Comparison of ENCODE assay signal across 8 cellular contexts in genomic region chr22:21712751-21713427, GRCh38. TPM values are rescaled to one million over a fixed set of nuclear protein-coding genes. Genes with fewer than 3 reads are reported as not detected.
A peak's percentile ranks its signal among the peaks of the same experiment; 100 is the strongest.
DNase-seq lines count a peak whose midpoint lies in the region; ATAC-seq and TF ChIP-seq lines count a peak whose summit lies in the region.

No MANE protein-coding gene starts in this region.

- H3K4me1 Mint-ChIP-seq in CD4-positive, alpha-beta memory T cell, result peaks cover 3 to 13% (median 9%) of the 10 kb centered on the region in 4 donors

- WGBS in ovary, 3 donors, result 2 to 10% (median 2%) methylated on average over 14 of the region's 14 CpGs
- WGBS in transverse colon (ENCODE audit: low coverage in 1 of 2), 2 donors, result 20 to 21% methylated on average over 12 to 14 of the region's 14 CpGs

- POLR2A ChIA-PET in CD4-positive, alpha-beta memory T cell (lab: Charles Lee; ENCODE audit: partially characterized antibody), result interaction anchor here (1.0 kb wide), 1 partner anchor 225 kb away, joined by 3 read pairs; no protein-coding TSS in a partner anchor

- H3K4me3 ChIP-seq in CD4-positive, alpha-beta memory T cell (ENCODE audit: low read length in 2 of 2), result no peak overlapping the region
- H3K4me3 ChIP-seq in HL-60 (replicated peaks; ENCODE audit: insufficient read depth, low read length), result no peak overlapping the region
- no peak overlapping the region for H3K4me3 ChIP-seq in ovary
- no peak overlapping the region for H3K4me3 ChIP-seq in transverse colon

- H3K4me1 ChIP-seq in CD4-positive, alpha-beta memory T cell (ENCODE audit: insufficient read depth, low read length), result no peaks in the 10 kb centered on the region
- H3K4me1 ChIP-seq in ovary (ENCODE audit: insufficient read depth), result peaks cover 3% of the 10 kb centered on the region
- H3K4me1 ChIP-seq in transverse colon, result peaks cover 0 to 11% (median 0%) of the 10 kb centered on the region in 4 donors

- H3K27me3 Mint-ChIP-seq in CD4-positive, alpha-beta memory T cell, result no peaks in the 10 kb centered on the region

- ATAC-seq in HG02973 (IDR thresholded peaks at IDR 0.05; ENCODE audit: unreplicated experiment), result no peak

- H3K9me3 ChIP-seq in CD4-positive, alpha-beta memory T cell (ENCODE audit: control insufficient read depth in 1 of 2, low read length in 2 of 2), result no peaks in the 10 kb centered on the region
- H3K9me3 ChIP-seq in ovary, result no peaks in the 10 kb centered on the region
- no peaks in the 10 kb centered on the region for H3K9me3 ChIP-seq in transverse colon

- H3K36me3 Mint-ChIP-seq in CD4-positive, alpha-beta memory T cell, result peaks cover 0 to 2% of the 10 kb centered on the region in 2 donors

- H3K27ac ChIP-seq in CD4-positive, alpha-beta memory T cell (ENCODE audit: low read depth, low read length), result no peak overlapping the region
- no peak overlapping the region for H3K27ac ChIP-seq in HL-60 (replicated peaks)
- no peak overlapping the region for H3K27ac ChIP-seq in ovary
- no peak overlapping the region for H3K27ac ChIP-seq in transverse colon

- CTCF ChIA-PET in CD4-positive, alpha-beta memory T cell (lab: Charles Lee; ENCODE audit: partially characterized antibody), result interaction anchor here (0.8 to 1.1 kb wide), 2 partner anchors 78 to 240 kb away, joined by 3 read pairs; no protein-coding TSS in a partner anchor

- H3K9me3 Mint-ChIP-seq in CD4-positive, alpha-beta memory T cell, result peaks cover 0 to 2% (median 0%) of the 10 kb centered on the region in 8 donors

- H3K27me3 ChIP-seq in CD4-positive, alpha-beta memory T cell (ENCODE audit: insufficient read depth, low read length), result no peaks in the 10 kb centered on the region
- H3K27me3 ChIP-seq in HL-60 (ENCODE audit: insufficient read depth, poor library complexity, severe bottlenecking) (no peaks in the 10 kb centered on the region), ovary (no peaks in the 10 kb centered on the region), transverse colon (no peaks in the 10 kb centered on the region)

- TF ChIP-seq EP300 in ovary (IDR thresholded peaks at IDR 0.05) (no peak), transverse colon (IDR thresholded peaks at IDR 0.05; ENCODE audit: low read depth) (no peak)

- in situ Hi-C loops in transverse colon (cut with MboI; ENCODE audit: low pct_ligation_motif_present in 1 of 4, low pct_unique_long_range_greater_than_20kb in 1 of 4, low sequenced_read_pairs in 3 of 4), result loop anchor here (5.0 to 25.0 kb wide), 4 partner anchors 126 to 232 kb away; no protein-coding TSS in a partner anchor

- H3K27ac Mint-ChIP-seq in CD4-positive, alpha-beta memory T cell, result peak overlapping the region in 6 of 7 donors; percentile 1 to 79 (median 70)

- peak; percentile 52 to 67 (median 62) for DNase-seq in CD4-positive, alpha-beta memory T cell
- peak; percentile 58 to 80 for DNase-seq in HL-60 (ENCODE audit: low read depth in 1 of 2, low spot score in 1 of 2)
- DNase-seq in RKO (ENCODE audit: low spot score), result peak; percentile 78
- peak; percentile 43 for DNase-seq in activated gamma-delta T cell treated with anti-CD3 and anti-CD28 coated beads, Interleukin-2, amount 50 U/mL, for 16 hours (ENCODE audit: low read depth)
- peak; percentile 72 for DNase-seq in germinal center (ENCODE audit: low spot score)
- DNase-seq in ovary, result peak; percentile 65 to 71 (median 71)
- peak; percentile 59 for DNase-seq in transverse colon

- intact Hi-C loops in CD4-positive, alpha-beta memory T cell (cut with micrococcal nuclease), result loop anchor here (1.0 to 2.0 kb wide), 4 partner anchors 54 to 240 kb away; partner anchors contain the start of genes MAPK1 and PPM1F
- intact Hi-C loops in ovary (cut with DNase I) (loop anchor here (2.0 to 10.0 kb wide), 5 partner anchors 82 to 352 kb away; no protein-coding TSS in a partner anchor), transverse colon (cut with DNase I; ENCODE audit: low total_unique reads) (no loop called here)

- peak; percentile 65 for TF ChIP-seq CTCF in HL-60 (IDR thresholded peaks at IDR 0.05; ENCODE audit: insufficient read depth, low read length)
- peak; percentile 56 to 83 (median 77) for TF ChIP-seq CTCF in ovary (IDR thresholded peaks at IDR 0.05)
- TF ChIP-seq CTCF in transverse colon (IDR thresholded peaks at IDR 0.05), result peak; percentile 69 to 87 (median 75)

- no peak for TF ChIP-seq POLR2A in ovary (IDR thresholded peaks at IDR 0.05)
- no peak for TF ChIP-seq POLR2A in transverse colon (IDR thresholded peaks at IDR 0.05)

- H3K4me3 Mint-ChIP-seq in CD4-positive, alpha-beta memory T cell, result peak overlapping the region in 3 of 8 donors; percentile 36 to 60 (median 58)

- H3K36me3 ChIP-seq in CD4-positive, alpha-beta memory T cell (ENCODE audit: insufficient read depth, low read length), result no peaks in the 10 kb centered on the region
- H3K36me3 ChIP-seq in ovary (no peaks in the 10 kb centered on the region), transverse colon (no peaks in the 10 kb centered on the region)

RNA-seq across cellular contexts. Expression of gene YPEL1, which starts 22.7 kb away (rescaled TPM):
- total RNA-seq in CD4-positive, alpha-beta memory T cell, result 1 to 10 TPM; 8.0 to 9.8 TPM
- polyA plus RNA-seq in CD4-positive, alpha-beta memory T cell, result 1 to 10 TPM; 4.9 to 5.3 TPM
- 10 to 100 TPM in 2 of 7 donors, 1 to 10 TPM in 5; 2.9 to 11.4 (median 7.0) TPM for total RNA-seq in ovary
- polyA plus RNA-seq in ovary, result 10 to 100 TPM in 1 of 2 donors, 1 to 10 TPM in 1; 8.5 to 10.2 TPM
- 1 to 10 TPM in 3 of 4 donors, not detected in 1; 2.9 to 9.0 (median 4.6) TPM for total RNA-seq in transverse colon

RNA-seq across cellular contexts. Expression of gene PPIL2, which starts 47.1 kb away (rescaled TPM):
- total RNA-seq in CD4-positive, alpha-beta memory T cell, result 10 to 100 TPM; 75.5 to 81.4 TPM
- polyA plus RNA-seq in CD4-positive, alpha-beta memory T cell, result 10 to 100 TPM; 12.0 to 38.9 TPM
- total RNA-seq in ovary, result 10 to 100 TPM; 13.6 to 35.3 (median 22.5) TPM
- polyA plus RNA-seq in ovary, result 10 to 100 TPM; 15.5 to 22.0 TPM
- total RNA-seq in transverse colon, result 10 to 100 TPM; 36.2 to 93.1 (median 60.1) TPM
